ENCODE assay signal across 1 cellular context in genomic region chr13:40185393-40185792, GRCh38.
TF ChIP-seq lines count a peak whose summit lies in the region.

No MANE protein-coding gene starts in this region.

TF ChIP-seq in GM12878, 131 proteins besides CTCF, POLR2A, EP300 and RAD21:
- TF ChIP-seq IRF3 (IDR thresholded peaks at IDR 0.05) (no peak), EZH2 (IDR thresholded peaks at IDR 0.05; ENCODE audit: borderline replicate concordance, control insufficient read depth, low read depth, low read length) (no peak), REST (IDR thresholded peaks at IDR 0.05; ENCODE audit: low read depth, low read length) (no peak), RAD51 (IDR thresholded peaks at IDR 0.05) (no peak), CHD2 (IDR thresholded peaks at IDR 0.05; ENCODE audit: borderline replicate concordance, low read depth, low read length) (no peak), SPI1 (IDR thresholded peaks at IDR 0.05; ENCODE audit: borderline replicate concordance, insufficient read depth, low read depth, low read length) (peak; percentile 38; the same call in 1 of the 2 replicates), CREB1 (IDR thresholded peaks at IDR 0.05; ENCODE audit: low read depth) (no peak), ASH2L (IDR thresholded peaks at IDR 0.05; ENCODE audit: borderline replicate concordance, low read depth) (no peak)
